ENCODE assay signal across 8 cellular contexts in the genomic region with DNA sequence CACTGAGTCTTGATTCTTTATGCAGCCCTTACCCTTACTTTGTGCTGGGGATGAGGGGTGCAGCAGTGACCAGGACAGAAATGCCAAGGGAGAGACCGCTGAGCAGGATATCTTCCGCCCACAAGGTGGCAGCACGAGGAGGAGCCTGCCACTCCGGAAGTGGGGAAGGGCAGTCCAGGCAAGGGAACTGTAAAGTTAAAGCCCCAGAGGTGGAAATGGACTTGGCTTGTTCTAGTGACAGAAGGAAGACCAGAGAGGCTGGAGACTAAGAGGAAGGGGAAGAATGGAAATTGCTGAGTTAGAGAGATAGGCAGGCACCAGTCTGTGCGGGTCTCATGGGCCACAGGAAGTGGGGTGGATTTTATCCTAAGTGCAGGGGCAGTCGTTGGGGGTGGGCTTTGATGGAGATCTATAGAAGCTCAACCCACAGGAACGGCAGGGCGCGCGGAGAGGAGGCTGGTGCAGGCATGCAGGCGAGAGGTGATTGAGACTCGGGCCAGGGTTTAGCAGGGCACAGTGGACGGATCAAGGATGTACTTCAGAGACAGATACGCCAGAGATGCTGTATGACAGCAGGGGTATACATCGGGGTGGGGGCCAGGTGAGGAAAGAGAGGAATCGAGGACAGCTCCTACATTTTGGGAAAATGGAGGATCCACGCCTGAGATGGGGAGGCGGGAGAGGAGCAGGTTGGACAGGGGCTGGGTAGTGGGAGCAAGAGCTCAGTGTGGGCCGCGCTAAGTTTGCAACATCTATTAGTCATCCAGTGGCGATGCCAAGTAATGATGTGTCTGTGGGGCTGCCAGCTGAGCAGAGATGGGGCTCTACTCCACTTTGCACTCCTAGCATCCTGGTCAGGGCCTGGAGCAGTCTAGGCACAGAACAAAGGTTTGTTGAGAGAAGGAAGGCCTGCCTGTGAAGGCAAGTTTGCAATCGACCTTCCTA. TPM values are rescaled to one million over a fixed set of nuclear protein-coding genes. Genes with fewer than 3 reads are reported as not detected.
DNase-seq lines count a peak whose midpoint lies in the region; ATAC-seq, FAIRE-seq and TF ChIP-seq lines count a peak whose summit lies in the region.

No MANE protein-coding gene starts in this region.

- H3K36me3 ChIP-seq in SU-DHL-6 (ENCODE audit: low read length) (no peaks in the 10 kb centered on the region), heart left ventricle (peaks cover 0 to 3% (median 0%) of the 10 kb centered on the region in 9 donors), psoas muscle (ENCODE audit: insufficient read depth in 1 of 2, low read depth in 1 of 2) (peaks cover 0 to 5% of the 10 kb centered on the region in 2 donors)

- H2AFZ ChIP-seq in SU-DHL-6 (ENCODE audit: low read depth, low read length, severe bottlenecking) = peak overlapping the region; percentile 72

- H4K20me1 ChIP-seq in SU-DHL-6 (ENCODE audit: low read depth, low read length) = no peaks in the 10 kb centered on the region

- TF ChIP-seq POLR2A in GM12892 (IDR thresholded peaks at IDR 0.05; ENCODE audit: low read depth, low read length) (no peak; the same call in 1 of the 2 replicates), heart left ventricle (IDR thresholded peaks at IDR 0.05) (no peak)

- peak overlapping the region; percentile 19 for H3K9ac ChIP-seq in SU-DHL-6 (ENCODE audit: low read length)

- FAIRE-seq in GM12892 (lab: Jason Lieb, UNC) = peak; percentile 98

- peaks cover 10% of the 10 kb centered on the region for H3F3A ChIP-seq in SU-DHL-6 (ENCODE audit: insufficient read depth)

- WGBS in heart left ventricle, 4 donors = 50 to 58% (median 52%) methylated on average over 22 of the region's 22 CpGs
- 39 to 47% (median 41%) methylated on average over 22 of the region's 22 CpGs for WGBS in psoas muscle, 3 donors

- H3K79me2 ChIP-seq in SU-DHL-6 (ENCODE audit: insufficient read depth, low read length) = peaks cover 12% of the 10 kb centered on the region

- H3K9me3 ChIP-seq in SU-DHL-6 (ENCODE audit: insufficient read depth, low read length) (no peaks in the 10 kb centered on the region), heart left ventricle (no peaks in the 10 kb centered on the region), psoas muscle (no peaks in the 10 kb centered on the region)

- no peak overlapping the region for H3K4me3 ChIP-seq in SU-DHL-6 (ENCODE audit: insufficient read depth, low read length, poor library complexity, severe bottlenecking)
- H3K4me3 ChIP-seq in heart left ventricle = peak overlapping the region in 2 of 12 donors; percentile 17 to 20
- H3K4me3 ChIP-seq in psoas muscle = no peak overlapping the region

- H3K27ac ChIP-seq in 22Rv1 (0 out of 2 replicates have a peak overlapping the region, but pooled peaks have one; percentile 31), SU-DHL-6 (ENCODE audit: low read depth, low read length) (no peak overlapping the region), heart left ventricle (peak overlapping the region in 8 of 12 donors; percentile 6 to 80 (median 51)), psoas muscle (peak overlapping the region; percentile 19)

- peak overlapping the region; percentile 44 for H3K4me2 ChIP-seq in SU-DHL-6 (ENCODE audit: low read depth, low read length, poor library complexity, severe bottlenecking)

- ATAC-seq in heart left ventricle (peak; percentile 51 to 81 (median 68)), psoas muscle (peak; percentile 68 to 82 (median 72)), GM19328 (IDR thresholded peaks at IDR 0.05; ENCODE audit: unreplicated experiment) (no peak)

- no peaks in the 10 kb centered on the region for H3K27me3 ChIP-seq in SU-DHL-6 (ENCODE audit: low read length)
- H3K27me3 ChIP-seq in heart left ventricle = no peaks in the 10 kb centered on the region
- no peaks in the 10 kb centered on the region for H3K27me3 ChIP-seq in psoas muscle (ENCODE audit: insufficient read depth in 3 of 3, low read length in 2 of 3)

- TF ChIP-seq CTCF in 22Rv1 (IDR thresholded peaks at IDR 0.05) = peak; percentile 95
- TF ChIP-seq CTCF in SU-DHL-6 (IDR thresholded peaks at IDR 0.05; ENCODE audit: insufficient read depth, low read length, poor library complexity, severe bottlenecking) = peak; percentile 96
- peak; percentile 72 to 89 (median 80) for TF ChIP-seq CTCF in heart left ventricle (IDR thresholded peaks at IDR 0.05)
- peak; percentile 79 for TF ChIP-seq CTCF in psoas muscle (IDR thresholded peaks at IDR 0.05)

- DNase-seq in GM12892 (ENCODE audit: insufficient read length) (peak; percentile 83), NCI-H128 (lab: John Stamatoyannopoulos, UW; ENCODE audit: unreplicated experiment) (peak; percentile 40), amniotic stem cell (lab: John Stamatoyannopoulos, UW) (peak; percentile 64), heart left ventricle (peak; percentile 82 to 91 (median 85)), psoas muscle (peak; percentile 81 to 90)

- peaks cover 5 to 48% (median 28%) of the 10 kb centered on the region in 12 donors for H3K4me1 ChIP-seq in heart left ventricle
- H3K4me1 ChIP-seq in psoas muscle = peaks cover 24% of the 10 kb centered on the region

- intact Hi-C loops in heart left ventricle (cut with DNase I) = loop anchor here in 4 of 10 donors (1.0 to 5.0 kb wide), 4 partner anchors 26 to 119 kb away; partner anchors contain the start of gene ANKRD13D (in 1 of the 4)
- intact Hi-C loops in psoas muscle (cut with DNase I) = loop anchor here (5.0 to 10.0 kb wide), 2 partner anchors 119 to 122 kb away; no protein-coding TSS in a partner anchor

- no peaks in the 10 kb centered on the region for H3K9me2 ChIP-seq in SU-DHL-6 (replicated peaks; ENCODE audit: insufficient read depth, low read length)

RNA-seq across cellular contexts. Expression of gene GRK2, which starts 3.3 kb away (rescaled TPM):
- 131 TPM for polyA plus RNA-seq in GM12892 (2012; ENCODE audit: missing spikeins)
- total RNA-seq in heart left ventricle (100 to 1,000 TPM in 1 of 9 donors, 10 to 100 TPM in 8; 40.1 to 107 (median 49.6) TPM), psoas muscle (10 to 100 TPM; 41.7 to 46.8 (median 46.1) TPM)
- polyA plus RNA-seq in heart left ventricle (10 to 100 TPM; 55.6 to 63.8 TPM), psoas muscle (10 to 100 TPM; 37.3 to 56.8 (median 46.2) TPM)

RNA-seq across cellular contexts. Expression of gene ANKRD13D, which starts 26.1 kb away (rescaled TPM):
- 22.1 TPM for polyA plus RNA-seq in GM12892 (2012; ENCODE audit: missing spikeins)
- 10 to 100 TPM in 6 of 9 donors, 1 to 10 TPM in 3; 7.6 to 43.6 (median 12.8) TPM for total RNA-seq in heart left ventricle
- polyA plus RNA-seq in heart left ventricle = 10 to 100 TPM; 12.3 to 17.6 TPM
- 1 to 10 TPM; 4.1 to 8.6 (median 7.8) TPM for total RNA-seq in psoas muscle
- 1 to 10 TPM; 4.6 to 7.0 (median 5.9) TPM for polyA plus RNA-seq in psoas muscle

RNA-seq across cellular contexts. Expression of gene SSH3, which starts 40.3 kb away (rescaled TPM):
- 0.30 TPM for polyA plus RNA-seq in GM12892 (2012; ENCODE audit: missing spikeins)
- total RNA-seq in heart left ventricle = 10 to 100 TPM; 10.8 to 23.9 (median 16.8) TPM
- 1 to 10 TPM; 8.1 to 9.4 TPM for polyA plus RNA-seq in heart left ventricle
- total RNA-seq in psoas muscle = 10 to 100 TPM in 1 of 4 donors, 1 to 10 TPM in 3; 3.7 to 10.1 (median 6.9) TPM
- 1 to 10 TPM; 3.0 to 5.0 (median 4.2) TPM for polyA plus RNA-seq in psoas muscle
